In genomic region chr19:10010247-10010691, GRCh38 we compare ENCODE assay signal across 11 cellular contexts. TPM values are rescaled to one million over a fixed set of nuclear protein-coding genes. Genes with fewer than 3 reads are reported as not detected.
DNase-seq lines count a peak whose midpoint lies in the region; ATAC-seq and TF ChIP-seq lines count a peak whose summit lies in the region.
"Had no signal": no experiment of that assay in that cellular context is flagged by ENCODE, and none has a peak within 500 bp of the region (broad histone marks: within the 10 kb centered on the region; RNA-seq: fewer than 3 reads in every experiment).

TSS of gene COL5A3 (minus strand) at chr19:10010504. CDS start at chr19:10010385, 119 bp downstream.

- H3K4me3 ChIP-seq in iPS-18c (ENCODE audit: insufficient read depth, low read depth, low read length) (peak within 1 kb of the TSS; percentile 49), spleen (peak within 1 kb of the TSS in 6 of 8 donors; percentile 15 to 48 (median 21))

- H3K27ac Mint-ChIP-seq in MCF 10A (ENCODE audit: low read depth, unreplicated experiment), result no peak within 1 kb of the TSS
- H3K27ac Mint-ChIP-seq: T-helper 1 cell treated with Interleukin-12 subunit alpha and Interleukin-12 subunit beta and Interleukin-4 antibody, amounts not matched to agents 30 μg/mL and 1 μg/mL, for 36 hours had no signal

- CTCF ChIA-PET in MCF 10A (lab: Yijun Ruan, JAX), result interaction anchor here (0.6 to 4.5 kb wide), 4 partner anchors 10 to 79 kb away, joined by 3 to 14 read pairs (median 9); no protein-coding TSS in a partner anchor

- no TSS peak for BruUV-seq in MCF 10A (replicated peaks; lab: Mats Ljungman, UMichigan)

- H3K4me1 Mint-ChIP-seq in MCF 10A (ENCODE audit: insufficient read depth, unreplicated experiment), result peaks cover 20% of the 10 kb centered on the region

- peaks cover 0 to 29% (median 9%) of the 10 kb centered on the region in 6 donors for H3K4me1 ChIP-seq in spleen

- TF ChIP-seq POLR2A in spleen (IDR thresholded peaks at IDR 0.05), result no peak

- peak within 1 kb of the TSS; percentile 54 for H3K4me3 Mint-ChIP-seq in MCF 10A (ENCODE audit: unreplicated experiment)
- H3K4me3 Mint-ChIP-seq: T-helper 1 cell treated with Interleukin-12 subunit alpha and Interleukin-12 subunit beta and Interleukin-4 antibody, amounts not matched to agents 30 μg/mL and 1 μg/mL, for 36 hours had no signal

- WGBS in spleen, 5 donors, result 2 to 7% (median 3%) methylated on average over 17 to 38 of the region's 38 CpGs

- H3K27me3 ChIP-seq in spleen (replicated peaks in 1 of 7), result peaks cover 0 to 97% (median 31%) of the 10 kb centered on the region in 7 donors

- intact Hi-C loops in MCF 10A (cut with micrococcal nuclease) (no loop called here), spleen (cut with DNase I; ENCODE audit: low total_unique reads) (no loop called here)

- H3K27me3 Mint-ChIP-seq in MCF 10A (ENCODE audit: insufficient read depth, unreplicated experiment), result peaks cover 78% of the 10 kb centered on the region

- no peaks in the 10 kb centered on the region for H3K9me3 Mint-ChIP-seq in MCF 10A (ENCODE audit: unreplicated experiment)
- H3K9me3 Mint-ChIP-seq: T-helper 1 cell treated with Interleukin-12 subunit alpha and Interleukin-12 subunit beta and Interleukin-4 antibody, amounts not matched to agents 30 μg/mL and 1 μg/mL, for 36 hours had no signal

- H3K36me3 ChIP-seq in spleen, result no peaks in the 10 kb centered on the region

- no peak for TF ChIP-seq CTCF in MCF 10A (IDR thresholded peaks at IDR 0.05; ENCODE audit: unreplicated experiment)
- TF ChIP-seq CTCF in spleen (IDR thresholded peaks at IDR 0.05 in 8 of 11, conservative IDR thresholded peaks at IDR 0.05 in 3 of 11), result no peak
- TF ChIP-seq CTCF in GM20000 (IDR thresholded peaks at IDR 0.05; ENCODE audit: extremely low read depth, missing control alignments), result no peak

- ATAC-seq in GM21717 (IDR thresholded peaks at IDR 0.05; ENCODE audit: unreplicated experiment) (no peak), HG03196 (IDR thresholded peaks at IDR 0.05; ENCODE audit: unreplicated experiment) (no peak)

- POLR2A ChIA-PET in MCF 10A (lab: Yijun Ruan, JAX), result no interaction called here

- H3K36me3 Mint-ChIP-seq in MCF 10A (ENCODE audit: insufficient read depth, unreplicated experiment), result no peaks in the 10 kb centered on the region

- DNase-seq in GM03348 (ENCODE audit: low spot score), result peak; percentile 95
- peak; percentile 49 for DNase-seq in MCF 10A (ENCODE audit: unreplicated experiment)
- no peak for DNase-seq in spleen
- DNase-seq in GM20000 (ENCODE audit: low spot score), result no peak
- DNase-seq in UCSD-AML1 (lab: John Stamatoyannopoulos, UW; ENCODE audit: unreplicated experiment), result no peak

- no peak within 1 kb of the TSS for H3K27ac ChIP-seq in spleen

- H3K9me3 ChIP-seq in iPS-18c (ENCODE audit: control insufficient read depth, insufficient read depth, low read length) (no peaks in the 10 kb centered on the region), spleen (no peaks in the 10 kb centered on the region)

RNA-seq across cellular contexts. Expression of gene COL5A3, which starts in this region (rescaled TPM):
- total RNA-seq in MCF 10A (2022) (0.98 and 1.5 TPM in 2 replicates), spleen (1 to 10 TPM in 3 of 7 donors, under 1 TPM in 4; 0.51 to 4.8 (median 0.70) TPM)
- polyA plus RNA-seq in spleen, result 1 to 10 TPM; 1.0 to 2.2 (median 1.3) TPM
- total RNA-seq: endothelial cell of umbilical vein, HT-29 had no signal
- polyA plus RNA-seq: endothelial cell of umbilical vein had no signal

Comparison
In these comparisons a context has a peak if more than half of its experiments do, and no peak if none do; other contexts are left out.
1. DNase-seq: peak in GM03348 (single experiment) and MCF 10A (single experiment); none in spleen (single experiment), GM20000 (single experiment) and UCSD-AML1 (single experiment).